8 cellular contexts compared by ENCODE assay signal in genomic region chr4:161948026-161948770, GRCh38.
"Had no signal": no experiment of that assay in that cellular context is flagged by ENCODE, and none has a peak within 500 bp of the region (broad histone marks: within the 10 kb centered on the region; RNA-seq: fewer than 3 reads in every experiment).

No MANE protein-coding gene starts in this region.

- H3K4me3 ChIP-seq: GM12878 had no signal

- ATAC-seq: GM12878 had no signal

- FAIRE-seq: G401.6, GM12878, GM12891, GM12892, GM18507, GM19239 had no signal

- DNase-seq: GDM1, GF-D8 had no signal
